ENCODE assay signal across 15 cellular contexts in the genomic region with DNA sequence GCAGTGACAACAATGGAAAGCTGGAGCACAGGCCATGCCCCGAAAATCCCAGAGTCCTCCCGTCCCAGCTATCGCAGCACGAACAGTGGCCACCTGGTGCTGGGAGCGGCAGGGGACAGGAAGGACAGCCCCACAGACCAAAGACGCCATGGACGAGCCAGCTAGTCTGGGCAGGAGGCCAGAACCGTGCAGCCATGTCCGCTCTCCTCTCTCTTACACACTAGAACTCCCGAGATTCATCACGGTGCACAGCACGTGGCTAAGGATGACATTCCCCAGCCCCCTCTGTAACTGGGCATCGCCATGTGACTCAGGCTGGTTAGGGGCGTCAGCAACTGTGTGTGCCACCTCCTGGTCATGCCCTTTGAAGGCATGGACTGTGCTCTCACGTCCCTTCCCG. TPM values are rescaled to one million over a fixed set of nuclear protein-coding genes. Genes with fewer than 3 reads are reported as not detected.
A peak's percentile ranks its signal among the peaks of the same experiment; 100 is the strongest.
DNase-seq lines count a peak whose midpoint lies in the region; ATAC-seq and TF ChIP-seq lines count a peak whose summit lies in the region.
"Had no signal": no experiment of that assay in that cellular context is flagged by ENCODE, and none has a peak within 500 bp of the region (broad histone marks: within the 10 kb centered on the region; RNA-seq: fewer than 3 reads in every experiment).

No MANE protein-coding gene starts in this region.

- no peak overlapping the region for H3K4me3 Mint-ChIP-seq in brain
- H3K4me3 Mint-ChIP-seq: activated naive CD8-positive, alpha-beta T cell; immature natural killer cell had no signal

- no peaks in the 10 kb centered on the region for H3K27me3 Mint-ChIP-seq in brain
- H3K27me3 Mint-ChIP-seq: activated naive CD8-positive, alpha-beta T cell had no signal

- H3K4me1 Mint-ChIP-seq in brain = peaks cover 22% of the 10 kb centered on the region

- ATAC-seq in GM21786 (IDR thresholded peaks at IDR 0.05; ENCODE audit: unreplicated experiment) (no peak), HG03175 (IDR thresholded peaks at IDR 0.05; ENCODE audit: unreplicated experiment) (no peak)

- DNase-seq in DMS53 (lab: John Stamatoyannopoulos, UW) = peak; percentile 34
- no peak for DNase-seq in DMS53 treated with DMSO at 0.1 percent for 48 hours (lab: John Stamatoyannopoulos, UW; ENCODE audit: unreplicated experiment)
- DNase-seq in kidney tubule cell (ENCODE audit: low spot score) = peak; percentile 32
- peak in 32 of 49 donors; percentile 12 to 80 (median 46) for DNase-seq in substantia nigra (lab: John Stamatoyannopoulos, UW)
- no peak for DNase-seq in stimulated activated CD4-positive, alpha-beta T cell treated with anti-CD3 and anti-CD28 coated beads, Interleukin-4, amount 100 ng/mL, for 4 hours
- DNase-seq: activated CD8-positive, alpha-beta memory T cell treated with anti-CD3 and anti-CD28 coated beads, Interleukin-2, amount 50 U/mL, for 48 hours; immature natural killer cell; NCI-H1694 treated with DMSO at 0.1 percent for 48 hours; WERI-Rb-1 had no signal

- TF ChIP-seq CTCF in brain (conservative IDR thresholded peaks at IDR 0.05) = no peak

- H3K36me3 Mint-ChIP-seq in brain = no peaks in the 10 kb centered on the region

- no peaks in the 10 kb centered on the region for H3K9me3 Mint-ChIP-seq in brain
- H3K9me3 Mint-ChIP-seq: immature natural killer cell had no signal

- H3K27ac Mint-ChIP-seq in brain = peak overlapping the region in 4 of 5 experiments; percentile 31 to 89 (median 76)
- H3K27ac Mint-ChIP-seq: activated naive CD8-positive, alpha-beta T cell; immature natural killer cell had no signal

- H3K27ac ChIP-seq in substantia nigra (ENCODE audit: low read depth, low read length, poor library complexity, severe bottlenecking) = peak overlapping the region; percentile 69
- H3K27ac ChIP-seq: 22Rv1, tibial artery, WERI-Rb-1 had no signal

RNA-seq across cellular contexts. Expression of gene CDPF1, which starts 4.6 kb away (rescaled TPM):
- polyA plus RNA-seq in brain (ENCODE audit: insufficient read depth, low read depth, low replicate concordance) = 11.0 TPM

RNA-seq across cellular contexts. Expression of gene PKDREJ, which starts 17.6 kb away (rescaled TPM):
- polyA plus RNA-seq in brain (ENCODE audit: insufficient read depth, low read depth, low replicate concordance) = not detected

RNA-seq across cellular contexts. Expression of gene TTC38, which starts 22.3 kb away (rescaled TPM):
- 24.7 TPM for polyA plus RNA-seq in brain (ENCODE audit: insufficient read depth, low read depth, low replicate concordance)

RNA-seq across cellular contexts. Expression of gene GTSE1, which starts 51.2 kb away (rescaled TPM):
- 31.9 TPM for polyA plus RNA-seq in brain (ENCODE audit: insufficient read depth, low read depth, low replicate concordance)

Comparison
In these comparisons a context has a peak if more than half of its experiments do, and no peak if none do; other contexts are left out.
1. DNase-seq: peak in DMS53 (single experiment), kidney tubule cell (single experiment) and substantia nigra (32 of 49); none in DMS53 treated with DMSO at 0.1 percent for 48 hours (single experiment) and stimulated activated CD4-positive, alpha-beta T cell treated with anti-CD3 and anti-CD28 coated beads, Interleukin-4, amount 100 ng/mL, for 4 hours (0 of 2).